8 cellular contexts compared by ENCODE assay signal in genomic region chr16:1533443-1533951, GRCh38. TPM values are rescaled to one million over a fixed set of nuclear protein-coding genes. Genes with fewer than 3 reads are reported as not detected.
DNase-seq lines count a peak whose midpoint lies in the region; ATAC-seq and TF ChIP-seq lines count a peak whose summit lies in the region.

TSS of gene TMEM204 (plus strand) at chr16:1533666. CDS start at chr16:1534276, 610 bp downstream.

- DNase-seq in AG04449 (ENCODE audit: low read depth, low spot score) = peak; percentile 28
- DNase-seq in SJCRH30 = peak; percentile 61 to 66
- peak; percentile 34 for DNase-seq in dedifferentiated amniotic fluid mesenchymal stem cell (ENCODE audit: extremely low spot score)
- no peak for DNase-seq in NCI-H446 treated with DMSO at 0.1 percent for 48 hours (lab: John Stamatoyannopoulos, UW)

- no peaks in the 10 kb centered on the region for H3K9me3 ChIP-seq in SJCRH30 (replicated peaks)
- no peaks in the 10 kb centered on the region for H3K9me3 ChIP-seq in mononuclear cell (ENCODE audit: low read depth, low read length)

- peaks cover 9% of the 10 kb centered on the region; the same call in 1 of the 2 replicates for H3K27me3 ChIP-seq in SJCRH30
- H3K27me3 ChIP-seq in mononuclear cell (ENCODE audit: insufficient read depth, low read length) = peaks cover 3% of the 10 kb centered on the region

- ATAC-seq in HG03175 (IDR thresholded peaks at IDR 0.05; ENCODE audit: unreplicated experiment) (no peak), HG02970 (IDR thresholded peaks at IDR 0.05; ENCODE audit: low FRiP score, unreplicated experiment) (no peak), HG03045 (IDR thresholded peaks at IDR 0.05; ENCODE audit: unreplicated experiment) (no peak)

- H3K36me3 ChIP-seq in SJCRH30 = no peaks in the 10 kb centered on the region

- H3K4me1 ChIP-seq in SJCRH30 (peaks cover 13% of the 10 kb centered on the region; the same call in 1 of the 2 replicates), mononuclear cell (ENCODE audit: insufficient read depth, low read length) (peaks cover 46% of the 10 kb centered on the region)

- H3K27ac ChIP-seq in SJCRH30 = peak within 1 kb of the TSS; percentile 37; the same call in 1 of the 2 replicates

- POLR2A ChIA-PET in AG04449 (lab: Yijun Ruan, JAX) = interaction anchor here (0.7 to 1.7 kb wide), 2 partner anchors 14 to 21 kb away, joined by 3 read pairs; no protein-coding TSS in a partner anchor

- no peak for TF ChIP-seq CTCF in AG04449 (IDR thresholded peaks at IDR 0.05; ENCODE audit: insufficient read depth, low read length, missing control alignments)

- CTCF ChIA-PET in AG04449 (lab: Yijun Ruan, JAX) = no interaction called here

- H3K4me3 ChIP-seq in AG04449 (ENCODE audit: low read depth, low read length) (peak within 1 kb of the TSS; percentile 60), SJCRH30 (peak within 1 kb of the TSS; percentile 32), mononuclear cell (ENCODE audit: low read length) (peak within 1 kb of the TSS; percentile 42)

RNA-seq across cellular contexts. Expression of gene TMEM204, which starts in this region (rescaled TPM):
- 1.1 and 1.2 TPM in 2 replicates for total RNA-seq in SJCRH30 (2014; rRNA removed; shearing (Covaris generic))
- 12.6 TPM for total RNA-seq in mononuclear cell
